Comparison of ENCODE assay signal across 17 cellular contexts in genomic region chr1:222129041-222129440, GRCh38.
DNase-seq lines count a peak whose midpoint lies in the region; ATAC-seq and TF ChIP-seq lines count a peak whose summit lies in the region.
"Had no signal": no experiment of that assay in that cellular context is flagged by ENCODE, and none has a peak within 500 bp of the region (broad histone marks: within the 10 kb centered on the region; RNA-seq: fewer than 3 reads in every experiment).

No MANE protein-coding gene starts in this region.

- peak overlapping the region in 1 of 2 donors; percentile 32 for H3K27ac Mint-ChIP-seq in effector memory CD8-positive, alpha-beta T cell
- H3K27ac Mint-ChIP-seq in natural killer cell treated with Interleukin-12 subunit alpha and Interleukin-12 subunit beta and Interleukin-15 and Interleukin-18, amount 100 ng/mL, for 72 hours, result no peak overlapping the region
- H3K27ac Mint-ChIP-seq: CD4-positive, alpha-beta memory T cell; HFFc6 had no signal

- no peaks in the 10 kb centered on the region for H3K9me3 Mint-ChIP-seq in effector memory CD8-positive, alpha-beta T cell
- no peaks in the 10 kb centered on the region for H3K9me3 Mint-ChIP-seq in natural killer cell treated with Interleukin-12 subunit alpha and Interleukin-12 subunit beta and Interleukin-15 and Interleukin-18, amount 100 ng/mL, for 72 hours

- H3K4me1 Mint-ChIP-seq in effector memory CD8-positive, alpha-beta T cell (ENCODE audit: low read depth in 2 of 2), result peaks cover 4 to 14% of the 10 kb centered on the region in 2 donors
- peaks cover 25 to 33% of the 10 kb centered on the region in 2 donors for H3K4me1 Mint-ChIP-seq in natural killer cell treated with Interleukin-12 subunit alpha and Interleukin-12 subunit beta and Interleukin-15 and Interleukin-18, amount 100 ng/mL, for 72 hours (ENCODE audit: low read depth in 2 of 2)

- H3K4me3 Mint-ChIP-seq in effector memory CD8-positive, alpha-beta T cell, result no peak overlapping the region
- peak overlapping the region; percentile 17 for H3K4me3 Mint-ChIP-seq in natural killer cell treated with Interleukin-12 subunit alpha and Interleukin-12 subunit beta and Interleukin-15 and Interleukin-18, amount 100 ng/mL, for 72 hours
- H3K4me3 Mint-ChIP-seq: CD4-positive, alpha-beta memory T cell; HFFc6 had no signal

- peak; percentile 31 for DNase-seq in Jurkat, Clone E6-1 (ENCODE audit: low read depth, low spot score)
- no peak for DNase-seq in effector memory CD8-positive, alpha-beta T cell
- no peak for DNase-seq in natural killer cell treated with Interleukin-12 subunit alpha and Interleukin-12 subunit beta and Interleukin-15 and Interleukin-18, amount 100 ng/mL, for 72 hours (ENCODE audit: low spot score)
- no peak for DNase-seq in GF-D8 (lab: John Stamatoyannopoulos, UW)
- DNase-seq in erythroblast (lab: John Stamatoyannopoulos, UW), result no peak
- DNase-seq: C1 segment of cervical spinal cord; Calu3; CD4-positive, alpha-beta memory T cell; COR-L47; DMS 273 treated with DMSO at 0.1 percent for 48 hours; DMS79; EL; GDM1; GOT3; HFFc6 had no signal

- TF ChIP-seq POLR2A in erythroblast (IDR thresholded peaks at IDR 0.05; ENCODE audit: low read length), result no peak

- H3K4me3 ChIP-seq in Jurkat, Clone E6-1 (ENCODE audit: low read length), result no peak overlapping the region
- H3K4me3 ChIP-seq: HAP-1 had no signal

- peaks cover 10 to 12% of the 10 kb centered on the region in 2 donors for H3K27me3 Mint-ChIP-seq in effector memory CD8-positive, alpha-beta T cell
- H3K27me3 Mint-ChIP-seq in natural killer cell treated with Interleukin-12 subunit alpha and Interleukin-12 subunit beta and Interleukin-15 and Interleukin-18, amount 100 ng/mL, for 72 hours, result peaks cover 14 to 53% of the 10 kb centered on the region in 2 donors

- no peaks in the 10 kb centered on the region for H3K36me3 Mint-ChIP-seq in effector memory CD8-positive, alpha-beta T cell (ENCODE audit: insufficient read depth)
- H3K36me3 Mint-ChIP-seq in natural killer cell treated with Interleukin-12 subunit alpha and Interleukin-12 subunit beta and Interleukin-15 and Interleukin-18, amount 100 ng/mL, for 72 hours, result peaks cover 6% of the 10 kb centered on the region
- H3K36me3 Mint-ChIP-seq: CD4-positive, alpha-beta memory T cell had no signal

- ATAC-seq in effector memory CD8-positive, alpha-beta T cell (replicated peaks), result peak; percentile 74
- ATAC-seq in natural killer cell treated with Interleukin-12 subunit alpha and Interleukin-12 subunit beta and Interleukin-15 and Interleukin-18, amount 100 ng/mL, for 72 hours, result no peak
- no peak for ATAC-seq in GM21381 (IDR thresholded peaks at IDR 0.05; ENCODE audit: unreplicated experiment)
